1 cellular context compared by ENCODE assay signal in the genomic region with DNA sequence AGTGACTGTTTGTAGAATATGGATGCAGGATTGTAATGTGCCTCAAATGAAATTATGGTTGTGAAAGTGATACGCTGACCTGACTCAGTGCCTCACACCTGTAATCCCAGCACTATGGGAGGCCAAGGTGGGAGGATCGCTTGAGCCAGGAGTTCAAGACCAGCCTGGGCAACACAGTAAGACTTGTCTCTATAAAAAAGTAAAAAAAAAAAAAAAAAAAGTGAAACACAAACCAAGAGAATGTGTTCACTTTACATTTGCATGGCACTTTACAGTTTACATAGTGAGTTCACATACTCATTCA.
TF ChIP-seq lines count a peak whose summit lies in the region.

No MANE protein-coding gene starts in this region.

TF ChIP-seq in A549, 52 proteins besides CTCF, POLR2A, EP300 and RAD21 (continued from another document):
- TF ChIP-seq ZNF302 (CRISPR knock-in tag; IDR thresholded peaks at IDR 0.05) (no peak), SMC3 (IDR thresholded peaks at IDR 0.05) (no peak), RNF2 (IDR thresholded peaks at IDR 0.05; ENCODE audit: borderline replicate concordance, low read depth) (no peak), FOXS1 (CRISPR knock-in tag; IDR thresholded peaks at IDR 0.05) (no peak), PHF8 (IDR thresholded peaks at IDR 0.05; ENCODE audit: borderline replicate concordance, low read depth) (no peak), ZFP36 (IDR thresholded peaks at IDR 0.05; ENCODE audit: borderline replicate concordance, partially characterized antibody) (no peak)
TF ChIP-seq in A549: peak in this region for 0.
